ENCODE assay signal across 26 cellular contexts in genomic region chr7:24172859-24173258, GRCh38.
DNase-seq lines count a peak whose midpoint lies in the region; ATAC-seq and TF ChIP-seq lines count a peak whose summit lies in the region.
"Had no signal": no experiment of that assay in that cellular context is flagged by ENCODE, and none has a peak within 500 bp of the region (broad histone marks: within the 10 kb centered on the region; RNA-seq: fewer than 3 reads in every experiment).

No MANE protein-coding gene starts in this region.

- DNase-seq in activated CD4-positive, alpha-beta T cell treated with anti-CD3 and anti-CD28 coated beads, Interleukin-2, amount 10 ng/mL, durations not matched to agents 24 days and 14 days, result peak; percentile 47
- DNase-seq in activated CD4-positive, alpha-beta T cell treated with anti-CD3 and anti-CD28 coated beads, Interleukin-2, amount 10 ng/mL, durations not matched to agents 7 days and 5 days, result no peak
- DNase-seq in mesendoderm (peak; percentile 19), foreskin melanocyte (no peak)
- DNase-seq: C1 segment of cervical spinal cord; CD8-positive, alpha-beta T cell; DMS153; DND-41; H7; KBM-7; MV-4-11; NCI-H1105; NCI-H1436 treated with DMSO at 0.1 percent for 48 hours; NCI-H187 treated with DMSO at 0.1 percent for 48 hours; NCI-H2107; NCI-H446 treated with DMSO at 0.1 percent for 48 hours; NCI-H526; NK-92 treated with Interleukin-12 subunit alpha and Interleukin-12 subunit beta, amount 100 ng/mL, for 24 hours; PC-9; SJCRH30; T-helper 1 cell had no signal

- TF ChIP-seq CTCF in brain (conservative IDR thresholded peaks at IDR 0.05), result no peak

- no peaks in the 10 kb centered on the region for H3K79me1 ChIP-seq in mesendoderm (ENCODE audit: low read length)

- no peaks in the 10 kb centered on the region for H3K36me3 Mint-ChIP-seq in activated CD4-positive, alpha-beta T cell treated with anti-CD3 and anti-CD28 coated beads, Interleukin-2, amount 10 ng/mL, durations not matched to agents 24 days and 14 days (ENCODE audit: low read depth)
- H3K36me3 Mint-ChIP-seq in activated CD4-positive, alpha-beta T cell treated with anti-CD3 and anti-CD28 coated beads, Interleukin-2, amount 10 ng/mL, durations not matched to agents 7 days and 5 days (ENCODE audit: low read depth), result no peaks in the 10 kb centered on the region
- no peaks in the 10 kb centered on the region for H3K36me3 Mint-ChIP-seq in brain
- H3K36me3 Mint-ChIP-seq: CD8-positive, alpha-beta T cell had no signal

- no peak overlapping the region for H3K4me3 Mint-ChIP-seq in activated CD4-positive, alpha-beta T cell treated with anti-CD3 and anti-CD28 coated beads, Interleukin-2, amount 10 ng/mL, durations not matched to agents 24 days and 14 days
- H3K4me3 Mint-ChIP-seq in activated CD4-positive, alpha-beta T cell treated with anti-CD3 and anti-CD28 coated beads, Interleukin-2, amount 10 ng/mL, durations not matched to agents 7 days and 5 days, result no peak overlapping the region
- no peak overlapping the region for H3K4me3 Mint-ChIP-seq in brain
- H3K4me3 Mint-ChIP-seq: CD8-positive, alpha-beta T cell had no signal

- H3K56ac ChIP-seq in mesendoderm (ENCODE audit: low read length), result no peak overlapping the region

- H2BK120ac ChIP-seq in mesendoderm (ENCODE audit: low read depth, low read length), result no peak overlapping the region

- no peak overlapping the region for H3K27ac Mint-ChIP-seq in activated CD4-positive, alpha-beta T cell treated with anti-CD3 and anti-CD28 coated beads, Interleukin-2, amount 10 ng/mL, durations not matched to agents 24 days and 14 days
- no peak overlapping the region for H3K27ac Mint-ChIP-seq in activated CD4-positive, alpha-beta T cell treated with anti-CD3 and anti-CD28 coated beads, Interleukin-2, amount 10 ng/mL, durations not matched to agents 7 days and 5 days
- H3K27ac Mint-ChIP-seq in brain, result peak overlapping the region in 4 of 5 experiments; percentile 5 to 75 (median 42)
- H3K27ac Mint-ChIP-seq: CD8-positive, alpha-beta T cell had no signal

- no peak overlapping the region for H3K23ac ChIP-seq in mesendoderm (ENCODE audit: low read length)

- H3K9me3 Mint-ChIP-seq in activated CD4-positive, alpha-beta T cell treated with anti-CD3 and anti-CD28 coated beads, Interleukin-2, amount 10 ng/mL, durations not matched to agents 24 days and 14 days, result no peaks in the 10 kb centered on the region
- no peaks in the 10 kb centered on the region for H3K9me3 Mint-ChIP-seq in activated CD4-positive, alpha-beta T cell treated with anti-CD3 and anti-CD28 coated beads, Interleukin-2, amount 10 ng/mL, durations not matched to agents 7 days and 5 days
- H3K9me3 Mint-ChIP-seq in brain, result peaks cover 0 to 7% (median 0%) of the 10 kb centered on the region in 5 experiments
- H3K9me3 Mint-ChIP-seq: CD8-positive, alpha-beta T cell had no signal

- CTCF ChIA-PET in activated CD4-positive, alpha-beta T cell treated with anti-CD3 and anti-CD28 coated beads, Interleukin-2, amount 10 ng/mL, durations not matched to agents 7 days and 5 days (lab: Charles Lee), result no interaction called here

- no peaks in the 10 kb centered on the region for H3K4me1 Mint-ChIP-seq in activated CD4-positive, alpha-beta T cell treated with anti-CD3 and anti-CD28 coated beads, Interleukin-2, amount 10 ng/mL, durations not matched to agents 24 days and 14 days
- no peaks in the 10 kb centered on the region for H3K4me1 Mint-ChIP-seq in activated CD4-positive, alpha-beta T cell treated with anti-CD3 and anti-CD28 coated beads, Interleukin-2, amount 10 ng/mL, durations not matched to agents 7 days and 5 days
- H3K4me1 Mint-ChIP-seq in brain, result peaks cover 8% of the 10 kb centered on the region

- no CpG with 5 or more reads among the region's 4 CpGs for WGBS in mesendoderm (ENCODE audit: extremely low coverage, insufficient coverage, low lambda C conversion rate)

- H3K18ac ChIP-seq in mesendoderm (ENCODE audit: low read length), result no peak overlapping the region

- no peak overlapping the region for H3K27ac ChIP-seq in mesendoderm (ENCODE audit: low read depth, low read length)
- H3K27ac ChIP-seq: A549, PC-9, SJCRH30 had no signal

- no peaks in the 10 kb centered on the region for H3K4me1 ChIP-seq in mesendoderm (ENCODE audit: control insufficient read depth, low read depth, low read length)
- H3K4me1 ChIP-seq: A549, SJCRH30 had no signal

- no peak overlapping the region for H3K4me3 ChIP-seq in mesendoderm (ENCODE audit: low read length)
- H3K4me3 ChIP-seq: A549, PC-9, SJCRH30 had no signal

- no peaks in the 10 kb centered on the region for H3K79me2 ChIP-seq in mesendoderm (ENCODE audit: control insufficient read depth, insufficient read depth, low read length)

- POLR2A ChIA-PET in activated CD4-positive, alpha-beta T cell treated with anti-CD3 and anti-CD28 coated beads, Interleukin-2, amount 10 ng/mL, durations not matched to agents 7 days and 5 days (lab: Charles Lee), result interaction anchor here (0.5 kb wide), 1 partner anchor 92 kb away, joined by 4 read pairs; no protein-coding TSS in a partner anchor

- no peak overlapping the region for H3K9ac ChIP-seq in mesendoderm (ENCODE audit: low read length)

- ATAC-seq in GM19351 (IDR thresholded peaks at IDR 0.05; ENCODE audit: unreplicated experiment) (no peak), HG03039 (IDR thresholded peaks at IDR 0.05; ENCODE audit: unreplicated experiment) (no peak)
- ATAC-seq: A549; CD8-positive, alpha-beta T cell; Right ventricle myocardium inferior had no signal

- H3K27me3 Mint-ChIP-seq in activated CD4-positive, alpha-beta T cell treated with anti-CD3 and anti-CD28 coated beads, Interleukin-2, amount 10 ng/mL, durations not matched to agents 24 days and 14 days, result peaks cover under 1% of the 10 kb centered on the region
- no peaks in the 10 kb centered on the region for H3K27me3 Mint-ChIP-seq in activated CD4-positive, alpha-beta T cell treated with anti-CD3 and anti-CD28 coated beads, Interleukin-2, amount 10 ng/mL, durations not matched to agents 7 days and 5 days
- no peaks in the 10 kb centered on the region for H3K27me3 Mint-ChIP-seq in brain

- no peak overlapping the region for H4K5ac ChIP-seq in mesendoderm (ENCODE audit: low read length)

- no peaks in the 10 kb centered on the region for H3K36me3 ChIP-seq in mesendoderm (ENCODE audit: control insufficient read depth, insufficient read depth, low read length)
- H3K36me3 ChIP-seq: SJCRH30 had no signal

- intact Hi-C loops in activated CD4-positive, alpha-beta T cell treated with anti-CD3 and anti-CD28 coated beads, Interleukin-2, amount 10 ng/mL, durations not matched to agents 24 days and 14 days (cut with micrococcal nuclease), result no loop called here

- no peak overlapping the region for H2BK15ac ChIP-seq in mesendoderm (replicated peaks; ENCODE audit: low read depth)

- H2BK5ac ChIP-seq in mesendoderm (ENCODE audit: low read length), result no peak overlapping the region

- no peaks in the 10 kb centered on the region for H3K27me3 ChIP-seq in mesendoderm (ENCODE audit: insufficient read depth, low read length, poor library complexity)
- H3K27me3 ChIP-seq: SJCRH30 had no signal

- no peak overlapping the region for H2AK5ac ChIP-seq in mesendoderm (ENCODE audit: low read length)

- no peak overlapping the region for H4K8ac ChIP-seq in mesendoderm (ENCODE audit: low read depth, low read length)

- no peak overlapping the region for H3K4ac ChIP-seq in mesendoderm (ENCODE audit: low read depth, low read length)

- no peak overlapping the region for H3K4me2 ChIP-seq in mesendoderm (ENCODE audit: low read length)
- H3K4me2 ChIP-seq: A549, PC-9 had no signal

Comparison
In these comparisons a context has a peak if more than half of its experiments do, and no peak if none do; other contexts are left out.
1. DNase-seq: peak in activated CD4-positive, alpha-beta T cell treated with anti-CD3 and anti-CD28 coated beads, Interleukin-2, amount 10 ng/mL, durations not matched to agents 24 days and 14 days (single experiment) and mesendoderm (single experiment); none in activated CD4-positive, alpha-beta T cell treated with anti-CD3 and anti-CD28 coated beads, Interleukin-2, amount 10 ng/mL, durations not matched to agents 7 days and 5 days (single experiment) and foreskin melanocyte (single experiment).
2. H3K27ac Mint-ChIP-seq: peak in brain (4 of 5); none in activated CD4-positive, alpha-beta T cell treated with anti-CD3 and anti-CD28 coated beads, Interleukin-2, amount 10 ng/mL, durations not matched to agents 24 days and 14 days (single experiment) and activated CD4-positive, alpha-beta T cell treated with anti-CD3 and anti-CD28 coated beads, Interleukin-2, amount 10 ng/mL, durations not matched to agents 7 days and 5 days (single experiment).